8 cellular contexts compared by ENCODE assay signal in the genomic region with DNA sequence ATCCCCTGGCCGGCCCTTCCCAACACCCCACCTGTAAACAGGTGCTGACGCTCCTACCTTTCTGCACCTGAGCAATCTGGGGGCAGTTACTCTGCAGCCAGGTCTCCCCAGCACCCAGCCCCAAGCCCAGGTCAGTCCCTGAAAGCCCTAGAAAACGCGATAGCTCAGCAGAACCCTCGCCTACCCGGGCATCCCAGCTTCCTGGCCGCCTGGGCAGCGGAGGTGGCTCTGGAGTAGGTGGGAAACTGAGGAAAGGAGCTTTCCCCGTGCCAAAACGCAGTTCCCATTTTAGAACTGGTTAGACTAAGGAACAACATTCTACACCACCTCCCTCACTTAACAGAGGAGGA. TPM values are rescaled to one million over a fixed set of nuclear protein-coding genes. Genes with fewer than 3 reads are reported as not detected.
A peak's percentile ranks its signal among the peaks of the same experiment; 100 is the strongest.
DNase-seq lines count a peak whose midpoint lies in the region; ATAC-seq lines count a peak whose summit lies in the region.

No MANE protein-coding gene starts in this region.

- peaks cover 7% of the 10 kb centered on the region for H3K27me3 Mint-ChIP-seq in activated naive CD8-positive, alpha-beta T cell treated with anti-CD3 and anti-CD28 coated beads for 36 hours
- peaks cover 2 to 8% (median 7%) of the 10 kb centered on the region in 3 donors for H3K27me3 Mint-ChIP-seq in immature natural killer cell (ENCODE audit: low read depth in 3 of 3)

- H3K27me3 ChIP-seq in stomach smooth muscle (ENCODE audit: control insufficient read depth in 1 of 2, insufficient read depth in 2 of 2, low read length in 2 of 2) = no peaks in the 10 kb centered on the region

- H3K4me3 Mint-ChIP-seq in activated naive CD8-positive, alpha-beta T cell treated with anti-CD3 and anti-CD28 coated beads for 36 hours = peak overlapping the region; percentile 82
- peak overlapping the region; percentile 92 to 99 (median 94) for H3K4me3 Mint-ChIP-seq in immature natural killer cell

- no peak for DNase-seq in activated naive CD8-positive, alpha-beta T cell treated with anti-CD3 and anti-CD28 coated beads for 36 hours
- DNase-seq in immature natural killer cell = no peak
- DNase-seq in C1 segment of cervical spinal cord (lab: John Stamatoyannopoulos, UW) = no peak

- peaks cover 27% of the 10 kb centered on the region for H3K4me1 Mint-ChIP-seq in activated naive CD8-positive, alpha-beta T cell treated with anti-CD3 and anti-CD28 coated beads for 36 hours
- peaks cover 47 to 53% of the 10 kb centered on the region in 2 donors for H3K4me1 Mint-ChIP-seq in immature natural killer cell

- peak overlapping the region; percentile 11 for H3K27ac Mint-ChIP-seq in activated naive CD8-positive, alpha-beta T cell treated with anti-CD3 and anti-CD28 coated beads for 36 hours
- peak overlapping the region; percentile 89 to 99 (median 94) for H3K27ac Mint-ChIP-seq in immature natural killer cell

- no peaks in the 10 kb centered on the region for H3K9me3 Mint-ChIP-seq in activated naive CD8-positive, alpha-beta T cell treated with anti-CD3 and anti-CD28 coated beads for 36 hours
- H3K9me3 Mint-ChIP-seq in immature natural killer cell = no peaks in the 10 kb centered on the region

- H3K36me3 Mint-ChIP-seq in activated naive CD8-positive, alpha-beta T cell treated with anti-CD3 and anti-CD28 coated beads for 36 hours = no peaks in the 10 kb centered on the region
- no peaks in the 10 kb centered on the region for H3K36me3 Mint-ChIP-seq in immature natural killer cell

- peak overlapping the region; percentile 79 to 93 for H3K4me3 ChIP-seq in stomach smooth muscle (ENCODE audit: low read length in 2 of 2)

- peak overlapping the region; percentile 69 to 72 for H3K9ac ChIP-seq in stomach smooth muscle (ENCODE audit: low read length in 2 of 2)

- H3K4me1 ChIP-seq in stomach smooth muscle (ENCODE audit: control insufficient read depth, insufficient read depth, low read length) = peaks cover 12% of the 10 kb centered on the region

- no peaks in the 10 kb centered on the region for H3K36me3 ChIP-seq in stomach smooth muscle (ENCODE audit: control insufficient read depth in 2 of 2, insufficient read depth in 2 of 2, low read length in 2 of 2)

- no peaks in the 10 kb centered on the region for H3K9me3 ChIP-seq in stomach smooth muscle (ENCODE audit: control insufficient read depth in 2 of 2, low read length in 2 of 2)

- ATAC-seq in HG03460 (IDR thresholded peaks at IDR 0.05; ENCODE audit: unreplicated experiment) = peak; percentile 8
- ATAC-seq in GM18519 (IDR thresholded peaks at IDR 0.05; ENCODE audit: low FRiP score, unreplicated experiment) = no peak
- ATAC-seq in HG03565 (IDR thresholded peaks at IDR 0.05; ENCODE audit: unreplicated experiment) = no peak
- ATAC-seq in GM21737 (IDR thresholded peaks at IDR 0.05; ENCODE audit: unreplicated experiment) = no peak

- H3K27ac ChIP-seq in stomach smooth muscle (ENCODE audit: low read length) = no peak overlapping the region

RNA-seq across cellular contexts. Expression of a gene that starts 0.4 kb away (rescaled TPM):
- 1 to 10 TPM; 5.8 to 7.6 TPM for total RNA-seq in activated naive CD8-positive, alpha-beta T cell treated with anti-CD3 and anti-CD28 coated beads for 36 hours
- 10 to 100 TPM; 26.1 to 67.0 (median 33.3) TPM for polyA plus RNA-seq in immature natural killer cell

RNA-seq across cellular contexts. Expression of a gene that starts 44.7 kb away (rescaled TPM):
- not detected for total RNA-seq in activated naive CD8-positive, alpha-beta T cell treated with anti-CD3 and anti-CD28 coated beads for 36 hours
- not detected for polyA plus RNA-seq in immature natural killer cell
